Comparison of ENCODE assay signal across 9 cellular contexts in the genomic region with DNA sequence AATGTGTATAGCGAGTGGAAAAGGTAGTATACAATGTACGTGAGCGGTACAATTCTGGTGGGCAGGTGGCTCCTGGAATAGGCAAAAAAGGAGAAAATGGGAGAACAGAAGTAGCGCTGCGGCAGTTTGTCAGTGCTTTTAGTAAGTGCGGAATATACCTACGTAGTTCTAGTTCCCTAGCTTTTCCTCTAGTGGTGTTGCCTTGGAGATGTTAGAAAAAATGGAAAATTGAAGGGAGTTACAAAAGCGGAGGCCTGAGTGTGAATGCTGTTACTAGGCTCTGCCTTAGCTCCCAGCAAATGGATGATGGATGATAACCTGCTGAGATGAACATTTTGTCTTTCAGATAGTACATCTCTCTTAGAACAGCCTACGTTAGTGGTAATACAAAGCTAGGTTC. TPM values are rescaled to one million over a fixed set of nuclear protein-coding genes. Genes with fewer than 3 reads are reported as not detected.
DNase-seq lines count a peak whose midpoint lies in the region; ATAC-seq and TF ChIP-seq lines count a peak whose summit lies in the region.
"Had no signal": no experiment of that assay in that cellular context is flagged by ENCODE, and none has a peak within 500 bp of the region (broad histone marks: within the 10 kb centered on the region; RNA-seq: fewer than 3 reads in every experiment).

No MANE protein-coding gene starts in this region.

- ATAC-seq in CD4-positive, alpha-beta T cell (ENCODE audit: poor library complexity) = no peak
- ATAC-seq in foreskin keratinocyte (no peak), HG03108 (IDR thresholded peaks at IDR 0.05; ENCODE audit: unreplicated experiment) (no peak)

- peak overlapping the region; percentile 100 for H3K4me2 ChIP-seq in neural cell (ENCODE audit: low read length)

- intact Hi-C loops in CD4-positive, alpha-beta T cell (cut with DNase I, micrococcal nuclease) = loop anchor here (2.0 to 10.0 kb wide), 4 partner anchors 35 to 1129 kb away; a partner anchor contains a TSS

- H3K36me3 ChIP-seq in neural cell (ENCODE audit: insufficient read depth, low read length) = no peaks in the 10 kb centered on the region

- peak overlapping the region; percentile 83 for H3K4me3 Mint-ChIP-seq in CD4-positive, alpha-beta T cell
- peak overlapping the region; percentile 77 for H3K4me3 Mint-ChIP-seq in chondrocyte (ENCODE audit: unreplicated experiment)

- no peaks in the 10 kb centered on the region for H3F3A ChIP-seq in neural cell (ENCODE audit: insufficient read depth, low read length, poor library complexity, severe bottlenecking)

- H3K27ac ChIP-seq in CD4-positive, alpha-beta T cell (ENCODE audit: low read depth, low read length) = no peak overlapping the region
- H3K27ac ChIP-seq in neural cell (ENCODE audit: low read length) = peak overlapping the region; percentile 84
- H3K27ac ChIP-seq in foreskin keratinocyte = no peak overlapping the region

- H3K9me3 Mint-ChIP-seq in CD4-positive, alpha-beta T cell = no peaks in the 10 kb centered on the region
- no peaks in the 10 kb centered on the region for H3K9me3 Mint-ChIP-seq in chondrocyte (ENCODE audit: low read depth)

- no peak for TF ChIP-seq EP300 in neural cell (conservative IDR thresholded peaks at IDR 0.05; ENCODE audit: poor library complexity, severe bottlenecking)

- peaks cover 1% of the 10 kb centered on the region for H3K4me1 ChIP-seq in foreskin keratinocyte

- H3K4me1 Mint-ChIP-seq in CD4-positive, alpha-beta T cell (ENCODE audit: low read depth) = peaks cover 7% of the 10 kb centered on the region
- peaks cover 38% of the 10 kb centered on the region for H3K4me1 Mint-ChIP-seq in chondrocyte (ENCODE audit: low read depth)

- TF ChIP-seq RAD21 in neural cell (conservative IDR thresholded peaks at IDR 0.05) = no peak

- no peak for DNase-seq in CD4-positive, alpha-beta T cell
- DNase-seq in NCI-H146 (lab: John Stamatoyannopoulos, UW) = peak; percentile 53
- no peak for DNase-seq in chondrocyte (ENCODE audit: low spot score)
- no peak for DNase-seq in foreskin keratinocyte
- DNase-seq in AML-193 (lab: John Stamatoyannopoulos, UW) = no peak
- no peak for DNase-seq in hepatic stellate cell (ENCODE audit: low spot score)

- H3K27me3 Mint-ChIP-seq in CD4-positive, alpha-beta T cell = peaks cover under 1% of the 10 kb centered on the region
- H3K27me3 Mint-ChIP-seq in chondrocyte (ENCODE audit: low read depth) = no peaks in the 10 kb centered on the region

- TF ChIP-seq CTCF in CD4-positive, alpha-beta T cell (IDR thresholded peaks at IDR 0.05) = no peak
- TF ChIP-seq CTCF in chondrocyte (IDR thresholded peaks at IDR 0.05) (no peak), neural cell (IDR thresholded peaks at IDR 0.05; ENCODE audit: poor library complexity, severe bottlenecking) (no peak), foreskin keratinocyte (conservative IDR thresholded peaks at IDR 0.05) (no peak)

- no peak overlapping the region for H2AFZ ChIP-seq in neural cell (ENCODE audit: low read depth, low read length)

- H3K9me2 ChIP-seq in neural cell (ENCODE audit: insufficient read depth, low read length) = no peaks in the 10 kb centered on the region

- no peaks in the 10 kb centered on the region for H4K20me1 ChIP-seq in neural cell (ENCODE audit: insufficient read depth)

- peak overlapping the region; percentile 80 for H3K4me3 ChIP-seq in neural cell (ENCODE audit: low read length)

- peaks cover 26% of the 10 kb centered on the region for H3K79me2 ChIP-seq in neural cell (replicated peaks; ENCODE audit: insufficient read depth, low read length)

- no peaks in the 10 kb centered on the region for H3K36me3 Mint-ChIP-seq in CD4-positive, alpha-beta T cell (ENCODE audit: low read depth)
- no peaks in the 10 kb centered on the region for H3K36me3 Mint-ChIP-seq in chondrocyte (ENCODE audit: low read depth)

- H3K27me3 ChIP-seq in CD4-positive, alpha-beta T cell (ENCODE audit: control insufficient read depth, insufficient read depth, low read length) = no peaks in the 10 kb centered on the region
- no peaks in the 10 kb centered on the region for H3K27me3 ChIP-seq in neural cell (ENCODE audit: insufficient read depth, low read depth, low read length)
- no peaks in the 10 kb centered on the region for H3K27me3 ChIP-seq in foreskin keratinocyte

- POLR2A ChIA-PET in CD4-positive, alpha-beta T cell (lab: Charles Lee) = interaction anchor here (0.6 to 2.0 kb wide), 5 partner anchors 10 to 33 kb away, joined by 3 to 20 read pairs (median 6); a partner anchor contains a TSS

- CTCF ChIA-PET in CD4-positive, alpha-beta T cell (lab: Charles Lee) = interaction anchor here (1.0 to 1.3 kb wide), 2 partner anchors 13 to 158 kb away, joined by 3 to 4 read pairs; no protein-coding TSS in a partner anchor

- H3K9me3 ChIP-seq in CD4-positive, alpha-beta T cell (ENCODE audit: control insufficient read depth, low read length) = no peaks in the 10 kb centered on the region
- H3K9me3 ChIP-seq in neural cell (ENCODE audit: low read length) = no peaks in the 10 kb centered on the region

- peak overlapping the region; percentile 96 for H3K27ac Mint-ChIP-seq in CD4-positive, alpha-beta T cell
- peak overlapping the region; percentile 99 for H3K27ac Mint-ChIP-seq in chondrocyte (ENCODE audit: unreplicated experiment)

- peak overlapping the region; percentile 75 for H3K9ac ChIP-seq in neural cell (ENCODE audit: low read length)

TF ChIP-seq in neural cell, 6 proteins besides CTCF, POLR2A, EP300 and RAD21:
- no peak for TF ChIP-seq MXI1 (conservative IDR thresholded peaks at IDR 0.05; ENCODE audit: poor library complexity, severe bottlenecking)
- no peak for TF ChIP-seq SMC3 (conservative IDR thresholded peaks at IDR 0.05; ENCODE audit: poor library complexity)
- no peak for TF ChIP-seq POLR2AphosphoS5 (IDR thresholded peaks at IDR 0.05)
- no peak for TF ChIP-seq TAF1 (IDR thresholded peaks at IDR 0.05; ENCODE audit: low read depth)
- no peak for TF ChIP-seq EZH2 (IDR thresholded peaks at IDR 0.05; ENCODE audit: borderline replicate concordance, insufficient read depth, low read length, poor library complexity, severe bottlenecking)
- TF ChIP-seq, protein P1, sequence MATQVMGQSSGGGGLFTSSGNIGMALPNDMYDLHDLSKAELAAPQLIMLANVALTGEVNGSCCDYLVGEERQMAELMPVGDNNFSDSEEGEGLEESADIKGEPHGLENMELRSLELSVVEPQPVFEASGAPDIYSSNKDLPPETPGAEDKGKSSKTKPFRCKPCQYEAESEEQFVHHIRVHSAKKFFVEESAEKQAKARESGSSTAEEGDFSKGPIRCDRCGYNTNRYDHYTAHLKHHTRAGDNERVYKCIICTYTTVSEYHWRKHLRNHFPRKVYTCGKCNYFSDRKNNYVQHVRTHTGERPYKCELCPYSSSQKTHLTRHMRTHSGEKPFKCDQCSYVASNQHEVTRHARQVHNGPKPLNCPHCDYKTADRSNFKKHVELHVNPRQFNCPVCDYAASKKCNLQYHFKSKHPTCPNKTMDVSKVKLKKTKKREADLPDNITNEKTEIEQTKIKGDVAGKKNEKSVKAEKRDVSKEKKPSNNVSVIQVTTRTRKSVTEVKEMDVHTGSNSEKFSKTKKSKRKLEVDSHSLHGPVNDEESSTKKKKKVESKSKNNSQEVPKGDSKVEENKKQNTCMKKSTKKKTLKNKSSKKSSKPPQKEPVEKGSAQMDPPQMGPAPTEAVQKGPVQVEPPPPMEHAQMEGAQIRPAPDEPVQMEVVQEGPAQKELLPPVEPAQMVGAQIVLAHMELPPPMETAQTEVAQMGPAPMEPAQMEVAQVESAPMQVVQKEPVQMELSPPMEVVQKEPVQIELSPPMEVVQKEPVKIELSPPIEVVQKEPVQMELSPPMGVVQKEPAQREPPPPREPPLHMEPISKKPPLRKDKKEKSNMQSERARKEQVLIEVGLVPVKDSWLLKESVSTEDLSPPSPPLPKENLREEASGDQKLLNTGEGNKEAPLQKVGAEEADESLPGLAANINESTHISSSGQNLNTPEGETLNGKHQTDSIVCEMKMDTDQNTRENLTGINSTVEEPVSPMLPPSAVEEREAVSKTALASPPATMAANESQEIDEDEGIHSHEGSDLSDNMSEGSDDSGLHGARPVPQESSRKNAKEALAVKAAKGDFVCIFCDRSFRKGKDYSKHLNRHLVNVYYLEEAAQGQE (IDR thresholded peaks at IDR 0.05; ENCODE audit: borderline replicate concordance) = no peak

RNA-seq across cellular contexts. Expression of a gene that starts 1.1 kb away (rescaled TPM):
- total RNA-seq in CD4-positive, alpha-beta T cell = 1 to 10 TPM; 1.6 to 2.1 TPM
- total RNA-seq in chondrocyte (25.9 to 32.6 TPM (median 27.2 TPM) in 3 replicates), foreskin keratinocyte (26.9 and 27.4 TPM in 2 replicates)
- polyA plus RNA-seq in neural cell (27.9 and 28.1 TPM in 2 replicates), foreskin keratinocyte (14.2 and 16.5 TPM in 2 replicates)
- polyA minus RNA-seq in neural cell = 17.5 and 30.7 TPM in 2 replicates

RNA-seq across cellular contexts. Expression of a gene that starts 32.8 kb away (rescaled TPM):
- 1 to 10 TPM; 2.8 to 3.1 TPM for total RNA-seq in CD4-positive, alpha-beta T cell
- total RNA-seq in chondrocyte = 0.19 TPM in 1 of 3 replicates, not detected in the others
- 23.6 and 27.5 TPM in 2 replicates for polyA plus RNA-seq in neural cell
- 61.8 and 64.5 TPM in 2 replicates for polyA minus RNA-seq in neural cell
- total RNA-seq in foreskin keratinocyte = 0.39 and 0.78 TPM in 2 replicates
- 0.03 and 0.07 TPM in 2 replicates for polyA plus RNA-seq in foreskin keratinocyte
- total RNA-seq: glomerular endothelial cell had no signal
